ENCODE assay signal across 8 cellular contexts in the genomic region with DNA sequence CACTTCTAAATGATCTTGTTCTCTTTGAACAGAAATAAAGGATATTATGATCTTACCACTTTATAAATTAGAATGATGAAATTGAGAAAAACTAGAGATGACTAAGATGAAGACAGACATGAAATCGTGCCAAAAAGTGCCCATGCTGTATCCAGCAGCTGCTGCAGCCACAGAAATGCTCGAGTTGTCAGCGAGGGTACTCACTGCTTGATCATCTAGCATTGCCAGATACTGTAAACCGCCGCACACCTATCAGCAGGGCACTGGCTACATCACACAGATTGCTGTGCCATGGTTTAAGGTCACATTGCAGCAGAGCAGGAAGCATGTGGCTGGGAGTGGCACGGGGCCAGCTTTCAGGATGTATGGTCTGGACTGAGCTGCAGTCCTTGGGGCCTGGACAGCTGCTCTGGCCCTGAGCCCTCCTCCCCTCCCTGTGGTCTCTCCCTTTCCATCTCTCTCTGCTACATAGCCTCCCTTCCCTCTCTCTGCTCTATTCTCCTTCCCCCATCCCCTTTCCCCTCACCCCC. TPM values are rescaled to one million over a fixed set of nuclear protein-coding genes. Genes with fewer than 3 reads are reported as not detected.
DNase-seq lines count a peak whose midpoint lies in the region; ATAC-seq lines count a peak whose summit lies in the region.

No MANE protein-coding gene starts in this region.

- no peak for ATAC-seq in GM18517 (IDR thresholded peaks at IDR 0.05; ENCODE audit: unreplicated experiment)

- DNase-seq in NCI-H510A treated with DMSO at 0.1 percent for 48 hours (lab: John Stamatoyannopoulos, UW), result peak; percentile 39
- DNase-seq in NCI-H510A (lab: John Stamatoyannopoulos, UW), result no peak
- peak; percentile 81 for DNase-seq in RPMI7951 (ENCODE audit: low read depth)
- DNase-seq in fibroblast of the conjunctiva (ENCODE audit: low read depth), result peak; percentile 83
- peak; percentile 71 for DNase-seq in stromal cell of bone marrow (ENCODE audit: low read depth)
- no peak for DNase-seq in NCI-H187 treated with DMSO at 0.1 percent for 48 hours (lab: John Stamatoyannopoulos, UW)
- no peak for DNase-seq in stimulated activated CD4-positive, alpha-beta T cell treated with anti-CD3 and anti-CD28 coated beads, Interleukin-4, amount 100 ng/mL, for 24 hours

RNA-seq across cellular contexts. Expression of a gene that starts 51.0 kb away (rescaled TPM):
- 4.0 and 8.2 TPM in 2 replicates for total RNA-seq in RPMI7951 (2014; rRNA removed; shearing (Covaris generic))

RNA-seq across cellular contexts. Expression of a gene that starts 60.0 kb away (rescaled TPM):
- total RNA-seq in RPMI7951 (2014; rRNA removed; shearing (Covaris generic)), result 0.78 TPM in 1 of 2 replicates, not detected in the other

Comparison
In these comparisons a context has a peak if more than half of its experiments do, and no peak if none do; other contexts are left out.
1. DNase-seq: peak in NCI-H510A treated with DMSO at 0.1 percent for 48 hours (single experiment), RPMI7951 (single experiment), fibroblast of the conjunctiva (single experiment) and stromal cell of bone marrow (single experiment); none in NCI-H510A (single experiment), NCI-H187 treated with DMSO at 0.1 percent for 48 hours (single experiment) and stimulated activated CD4-positive, alpha-beta T cell treated with anti-CD3 and anti-CD28 coated beads, Interleukin-4, amount 100 ng/mL, for 24 hours (single experiment).